In genomic region chr20:34874094-34874654, GRCh38 we compare ENCODE assay signal across 1 cellular context.
TF ChIP-seq lines count a peak whose summit lies in the region.

No MANE protein-coding gene starts in this region.

TF ChIP-seq in HepG2, 621 proteins besides CTCF, POLR2A, EP300 and RAD21 (continued from another document and continues in another):
- TF ChIP-seq ZBTB33 (CRISPR knock-in tag; IDR thresholded peaks at IDR 0.05), result no peak
- no peak for TF ChIP-seq EZH2 (conservative IDR thresholded peaks at IDR 0.05; ENCODE audit: low read depth, low read length)
- TF ChIP-seq ZNF598 (CRISPR knock-in tag; IDR thresholded peaks at IDR 0.05; ENCODE audit: borderline replicate concordance), result peak; percentile 62; the same call in 1 of the 2 replicates
- no peak; the same call in 1 of the 2 replicates for TF ChIP-seq BORCS8-MEF2B (CRISPR knock-in tag; IDR thresholded peaks at IDR 0.05)
- no peak for TF ChIP-seq ZFP36 (IDR thresholded peaks at IDR 0.05; ENCODE audit: borderline replicate concordance, low read depth, low read length, partially characterized antibody)
- no peak for TF ChIP-seq GMEB2 (CRISPR knock-in tag; IDR thresholded peaks at IDR 0.05; ENCODE audit: low read depth)
- TF ChIP-seq FOSL2 (CRISPR knock-in tag; IDR thresholded peaks at IDR 0.05), result 0 out of 2 replicates have a peak, but pooled peaks have one; percentile 12
- no peak for TF ChIP-seq ZEB1 (IDR thresholded peaks at IDR 0.05; ENCODE audit: insufficient replicate concordance, low read depth)
- peak; percentile 64; the same call in 1 of the 3 replicates for TF ChIP-seq MXI1 (IDR thresholded peaks at IDR 0.05; ENCODE audit: borderline replicate concordance, low read depth, low read length)
- TF ChIP-seq BHLHE40 (IDR thresholded peaks at IDR 0.05; ENCODE audit: low read length), result 0 out of 2 replicates have a peak, but pooled peaks have one; percentile 43
- no peak for TF ChIP-seq NR2F1 (CRISPR knock-in tag; IDR thresholded peaks at IDR 0.05)
- TF ChIP-seq GLMP (CRISPR knock-in tag; IDR thresholded peaks at IDR 0.05; ENCODE audit: borderline replicate concordance), result no peak
- no peak for TF ChIP-seq ZNF354B (CRISPR knock-in tag; IDR thresholded peaks at IDR 0.05)
- no peak for TF ChIP-seq NONO (IDR thresholded peaks at IDR 0.05)
- 0 out of 2 replicates have a peak, but pooled peaks have one; percentile 26 for TF ChIP-seq NONO (CRISPR knock-in tag; conservative IDR thresholded peaks at IDR 0.05)
- TF ChIP-seq REXO4 (CRISPR knock-in tag; IDR thresholded peaks at IDR 0.05; ENCODE audit: borderline replicate concordance), result no peak
- no peak for TF ChIP-seq ZBTB34 (CRISPR knock-in tag; IDR thresholded peaks at IDR 0.05)
- TF ChIP-seq KAT8 (CRISPR knock-in tag; IDR thresholded peaks at IDR 0.05), result peak; percentile 57; the same call in 1 of the 2 replicates
- TF ChIP-seq ZUFSP (CRISPR knock-in tag; IDR thresholded peaks at IDR 0.05; ENCODE audit: borderline replicate concordance), result no peak
- TF ChIP-seq BCL6 (CRISPR knock-in tag; IDR thresholded peaks at IDR 0.05), result peak; percentile 34; the same call in 1 of the 2 replicates
- TF ChIP-seq ZNF557 (CRISPR knock-in tag; IDR thresholded peaks at IDR 0.05), result no peak
- TF ChIP-seq ARID3A (IDR thresholded peaks at IDR 0.05; ENCODE audit: low read depth, low read length), result peak; percentile 48; the same call in 1 of the 2 replicates
- TF ChIP-seq ZBTB26 (CRISPR knock-in tag; IDR thresholded peaks at IDR 0.05; ENCODE audit: borderline replicate concordance), result 0 out of 2 replicates have a peak, but pooled peaks have one; percentile 30
- peak; percentile 5; the same call in 1 of the 2 replicates for TF ChIP-seq ZMYM3 (CRISPR knock-in tag; IDR thresholded peaks at IDR 0.05)
- no peak for TF ChIP-seq ZNF280B (CRISPR knock-in tag; IDR thresholded peaks at IDR 0.05; ENCODE audit: borderline replicate concordance)
- TF ChIP-seq ZNF484 (CRISPR knock-in tag; IDR thresholded peaks at IDR 0.05; ENCODE audit: borderline replicate concordance, low read depth), result no peak
- 0 out of 2 replicates have a peak, but pooled peaks have one; percentile 19 for TF ChIP-seq GMEB1 (CRISPR knock-in tag; IDR thresholded peaks at IDR 0.05; ENCODE audit: borderline replicate concordance)
- TF ChIP-seq SRY (CRISPR knock-in tag; IDR thresholded peaks at IDR 0.05), result peak; percentile 18; the same call in 1 of the 2 replicates
- TF ChIP-seq ZBTB44 (CRISPR knock-in tag; IDR thresholded peaks at IDR 0.05), result no peak
- TF ChIP-seq ATF7 (IDR thresholded peaks at IDR 0.05), result no peak
- TF ChIP-seq ATF7 (CRISPR knock-in tag; IDR thresholded peaks at IDR 0.05), result no peak
- no peak for TF ChIP-seq ZBTB21 (CRISPR knock-in tag; IDR thresholded peaks at IDR 0.05)
